Comparison of ENCODE assay signal across 19 cellular contexts in genomic region chr3:112687621-112688020, GRCh38. TPM values are rescaled to one million over a fixed set of nuclear protein-coding genes. Genes with fewer than 3 reads are reported as not detected.
DNase-seq lines count a peak whose midpoint lies in the region; ATAC-seq and TF ChIP-seq lines count a peak whose summit lies in the region.
"Had no signal": no experiment of that assay in that cellular context is flagged by ENCODE, and none has a peak within 500 bp of the region (broad histone marks: within the 10 kb centered on the region; RNA-seq: fewer than 3 reads in every experiment).

No MANE protein-coding gene starts in this region.

- H3K36me3 ChIP-seq in SK-N-SH (replicated peaks in 1 of 2; ENCODE audit: control insufficient read depth in 1 of 2, insufficient read depth in 2 of 2, low read length in 1 of 2) (no peaks in the 10 kb centered on the region), neural progenitor cell (no peaks in the 10 kb centered on the region)

- H3K9ac ChIP-seq in SK-N-SH, result no peak overlapping the region
- no peak overlapping the region for H3K9ac ChIP-seq in neural progenitor cell
- no peak overlapping the region for H3K9ac ChIP-seq in H9 (ENCODE audit: extremely low read depth, insufficient read length, low read length)

- no peak overlapping the region for H3K4me3 ChIP-seq in SK-N-SH (ENCODE audit: low read depth in 2 of 2, low read length in 1 of 2)
- H3K4me3 ChIP-seq in neural progenitor cell, result no peak overlapping the region

- H3K27me3 Mint-ChIP-seq in chondrocyte (ENCODE audit: low read depth) (no peaks in the 10 kb centered on the region), neural progenitor cell (ENCODE audit: insufficient read depth, low read depth) (no peaks in the 10 kb centered on the region), H9 (ENCODE audit: low read depth) (no peaks in the 10 kb centered on the region; the same call in none of the 2 replicates)
- H3K27me3 Mint-ChIP-seq: B cell had no signal

- no peak for TF ChIP-seq RAD21 in SK-N-SH (IDR thresholded peaks at IDR 0.05; ENCODE audit: low read length)

- no peak overlapping the region for H4K8ac ChIP-seq in H9 (replicated peaks; ENCODE audit: insufficient read length, low read depth, low read length)

- H3K36me3 Mint-ChIP-seq in chondrocyte (ENCODE audit: low read depth) (peaks cover under 1% of the 10 kb centered on the region), neural progenitor cell (peaks cover 3% of the 10 kb centered on the region), H9 (ENCODE audit: insufficient read depth in 1 of 3, low read depth in 3 of 3) (peaks cover 0 to 5% (median 0%) of the 10 kb centered on the region in 3 experiments; a peak in 2 of 7 replicates)
- H3K36me3 Mint-ChIP-seq: CD4-positive, CD25-positive, alpha-beta regulatory T cell had no signal

- ATAC-seq in SK-N-SH treated with all-trans-retinoic acid at 6 μM for 48 hours (no peak), HG03039 (IDR thresholded peaks at IDR 0.05; ENCODE audit: unreplicated experiment) (no peak)
- ATAC-seq: Panc1 had no signal

- H3K18ac ChIP-seq in H9 (ENCODE audit: insufficient read length, low read depth, low read length), result no peak overlapping the region

- H2BK20ac ChIP-seq in H9 (ENCODE audit: low read depth, low read length, poor library complexity, severe bottlenecking), result no peak overlapping the region

- H4K91ac ChIP-seq in H9 (ENCODE audit: insufficient read length, low read depth, low read length), result no peak overlapping the region

- H3K9me3 ChIP-seq in SK-N-SH (no peaks in the 10 kb centered on the region), neural progenitor cell (ENCODE audit: low read depth) (no peaks in the 10 kb centered on the region), H9 (ENCODE audit: control insufficient read depth, low read depth, low read length) (no peaks in the 10 kb centered on the region)

- CTCF ChIA-PET in SK-N-SH (lab: Yijun Ruan, JAX), result no interaction called here

- no peak overlapping the region for H2BK120ac ChIP-seq in H9 (ENCODE audit: low read depth, low read length, poor library complexity, severe bottlenecking)

- no peaks in the 10 kb centered on the region for H3K9me2 ChIP-seq in SK-N-SH

- WGBS in SK-N-SH (ENCODE audit: low lambda C conversion rate), result 93% methylated on average over 1 of the region's 1 CpG
- no CpG with 5 or more reads among the region's 1 CpG for WGBS in H9 (ENCODE audit: extremely low coverage, insufficient read length, low lambda C conversion rate)

- no peaks in the 10 kb centered on the region for H3K23me2 ChIP-seq in H9 (ENCODE audit: insufficient read length, low read depth, low read length, poor library complexity, severe bottlenecking)

- H3K56ac ChIP-seq in H9 (ENCODE audit: insufficient read length, low read depth, low read length), result no peak overlapping the region

- no peak overlapping the region for H2BK15ac ChIP-seq in H9 (ENCODE audit: low read depth, low read length)

- POLR2A ChIA-PET in SK-N-SH (lab: Yijun Ruan, JAX), result no interaction called here

- no peak overlapping the region for H4K5ac ChIP-seq in H9 (ENCODE audit: insufficient read length, low read depth, low read length)

- no peaks in the 10 kb centered on the region for H3K79me1 ChIP-seq in H9 (ENCODE audit: insufficient read depth, low read depth, low read length, poor library complexity, severe bottlenecking)

- H3K27ac Mint-ChIP-seq in chondrocyte (ENCODE audit: unreplicated experiment), result peak overlapping the region; percentile 90
- H3K27ac Mint-ChIP-seq in neural progenitor cell, result no peak overlapping the region
- H3K27ac Mint-ChIP-seq in H9, result no peak overlapping the region
- H3K27ac Mint-ChIP-seq: B cell; CD4-positive, CD25-positive, alpha-beta regulatory T cell had no signal

- TF ChIP-seq CTCF in SK-N-SH (IDR thresholded peaks at IDR 0.05) (no peak), chondrocyte (IDR thresholded peaks at IDR 0.05) (no peak), neural progenitor cell (IDR thresholded peaks at IDR 0.05) (no peak), H9 (conservative IDR thresholded peaks at IDR 0.05) (no peak)

- DNase-seq in SK-N-SH (no peak), chondrocyte (ENCODE audit: low spot score) (no peak), neural progenitor cell (ENCODE audit: low spot score) (no peak), H9 (no peak), NCI-H187 treated with DMSO at 0.1 percent for 48 hours (lab: John Stamatoyannopoulos, UW) (no peak), HCEC 1CT (no peak)
- DNase-seq: CD4-positive, CD25-positive, alpha-beta regulatory T cell; COR-L47; DMS 273 treated with DMSO at 0.1 percent for 48 hours; DND-41; GDM1; NCI-H187; NCI-H345; NCI-H524 treated with DMSO at 0.1 percent for 48 hours had no signal

- H3K4me2 ChIP-seq in SK-N-SH (no peak overlapping the region), neural progenitor cell (peak overlapping the region; percentile 53), H9 (ENCODE audit: insufficient read depth, insufficient read length, low read length) (no peak overlapping the region)

- no peaks in the 10 kb centered on the region for H3K27me3 ChIP-seq in SK-N-SH (ENCODE audit: insufficient read depth)
- no peaks in the 10 kb centered on the region for H3K27me3 ChIP-seq in neural progenitor cell
- H3K27me3 ChIP-seq in H9 (ENCODE audit: insufficient read depth, low read length), result no peaks in the 10 kb centered on the region

- no peak overlapping the region for H2BK12ac ChIP-seq in H9 (ENCODE audit: insufficient read length, low read depth, low read length)

- H3T11ph ChIP-seq in H9 (ENCODE audit: low read length), result no peak overlapping the region

- H3F3A ChIP-seq in SK-N-SH (replicated peaks; ENCODE audit: insufficient read depth), result peaks cover 41% of the 10 kb centered on the region
- H3F3A ChIP-seq in neural progenitor cell (ENCODE audit: low read depth), result peaks cover 6% of the 10 kb centered on the region

- no peak overlapping the region for H3K14ac ChIP-seq in H9 (ENCODE audit: insufficient read depth, low read length)

- H3K23ac ChIP-seq in H9 (ENCODE audit: insufficient read length, low read depth, low read length), result no peak overlapping the region

- H4K20me1 ChIP-seq in SK-N-SH (ENCODE audit: insufficient read depth) (no peaks in the 10 kb centered on the region), neural progenitor cell (ENCODE audit: low read depth) (no peaks in the 10 kb centered on the region), H9 (ENCODE audit: control insufficient read depth, insufficient read depth, insufficient read length) (no peaks in the 10 kb centered on the region)

- H3K4me1 Mint-ChIP-seq in chondrocyte (ENCODE audit: low read depth) (peaks cover 74% of the 10 kb centered on the region), neural progenitor cell (peaks cover 31% of the 10 kb centered on the region), H9 (peaks cover 30 to 39% of the 10 kb centered on the region in 2 experiments)

- no peak overlapping the region for H2AK5ac ChIP-seq in H9 (ENCODE audit: insufficient read length, low read length)

- no peak overlapping the region for H2BK5ac ChIP-seq in H9 (ENCODE audit: insufficient read length, low read length)

- H3K4me3 Mint-ChIP-seq in chondrocyte (ENCODE audit: unreplicated experiment), result no peak overlapping the region
- no peak overlapping the region for H3K4me3 Mint-ChIP-seq in neural progenitor cell
- H3K4me3 Mint-ChIP-seq in H9, result no peak overlapping the region
- H3K4me3 Mint-ChIP-seq: B cell; CD4-positive, CD25-positive, alpha-beta regulatory T cell had no signal

- peaks cover 8 to 40% of the 10 kb centered on the region in 2 experiments; a peak in 3 of 4 replicates for H3K4me1 ChIP-seq in SK-N-SH (ENCODE audit: control insufficient read depth in 1 of 2, insufficient read depth in 2 of 2, low read depth in 1 of 2, low read length in 1 of 2)
- peaks cover 33% of the 10 kb centered on the region for H3K4me1 ChIP-seq in neural progenitor cell
- peaks cover 7% of the 10 kb centered on the region; the same call in 1 of the 2 replicates for H3K4me1 ChIP-seq in H9 (ENCODE audit: insufficient read depth, low read length)

- H3K4ac ChIP-seq in H9 (ENCODE audit: low read depth, low read length), result no peak overlapping the region

- no peak for TF ChIP-seq EP300 in SK-N-SH (IDR thresholded peaks at IDR 0.05; ENCODE audit: borderline replicate concordance in 1 of 2, low read depth in 1 of 2, low read length in 1 of 2)

- no peaks in the 10 kb centered on the region for H3K79me2 ChIP-seq in SK-N-SH (ENCODE audit: insufficient read depth)
- H3K79me2 ChIP-seq in neural progenitor cell (ENCODE audit: low read depth), result no peaks in the 10 kb centered on the region
- no peaks in the 10 kb centered on the region for H3K79me2 ChIP-seq in H9 (ENCODE audit: insufficient read depth, low read length)

- H2AFZ ChIP-seq in SK-N-SH (ENCODE audit: low read depth) (peak overlapping the region; percentile 37; the same call in 1 of the 2 replicates), neural progenitor cell (replicated peaks) (no peak overlapping the region), H9 (ENCODE audit: low read length) (no peak overlapping the region)

- H3K27ac ChIP-seq in SK-N-SH (ENCODE audit: low read depth in 2 of 2, low read length in 1 of 2) (peak overlapping the region; percentile 11 to 16; a peak in 2 of 4 replicates), neural progenitor cell (no peak overlapping the region), H9 (ENCODE audit: insufficient read length, low read depth, low read length) (no peak overlapping the region)
- H3K27ac ChIP-seq: 22Rv1 had no signal

- H3K9me3 Mint-ChIP-seq in chondrocyte (ENCODE audit: low read depth), result peaks cover 7% of the 10 kb centered on the region
- H3K9me3 Mint-ChIP-seq in neural progenitor cell, result peaks cover 5% of the 10 kb centered on the region
- no peaks in the 10 kb centered on the region for H3K9me3 Mint-ChIP-seq in H9

TF ChIP-seq in SK-N-SH, 30 proteins besides CTCF, POLR2A, EP300 and RAD21 (continues in another document):
- TF ChIP-seq MAX (IDR thresholded peaks at IDR 0.05; ENCODE audit: low read depth) (no peak), NFIC (IDR thresholded peaks at IDR 0.05; ENCODE audit: borderline replicate concordance) (no peak), SMC3 (IDR thresholded peaks at IDR 0.05; ENCODE audit: low read depth, low read length) (no peak)

RNA-seq across cellular contexts. Expression of gene CCDC80, which starts 46.7 kb away (rescaled TPM):
- polyA plus RNA-seq in SK-N-SH (2012; rRNA removed), result 83.4 and 103 TPM in 2 replicates
- polyA plus RNA-seq in SK-N-SH (2012; cell fraction: cytosol; rRNA removed), result 113 and 151 TPM in 2 replicates
- polyA plus RNA-seq in SK-N-SH (2012; cell fraction: nucleus; rRNA removed), result 90.9 and 120 TPM in 2 replicates
- total RNA-seq in chondrocyte (1,151 to 1,607 TPM (median 1,574 TPM) in 3 replicates), neural progenitor cell (ENCODE audit: low replicate concordance) (14.7 and 21.5 TPM in 2 replicates), H9 (2021) (4.6 and 5.4 TPM in 2 replicates)
- total RNA-seq: B cell; CD4-positive, CD25-positive, alpha-beta regulatory T cell had no signal

Comparison
In these comparisons a context has a peak if more than half of its experiments do, and no peak if none do; other contexts are left out.
1. H3K27ac ChIP-seq: peak in SK-N-SH (2 of 2); none in neural progenitor cell (single experiment) and H9 (single experiment).
2. RNA of gene CCDC80, which starts 46.7 kb away (total RNA-seq): 1,151 to 1,607 TPM in chondrocyte; 14.7 to 21.5 TPM in neural progenitor cell and 4.6 to 5.4 TPM in H9; every median in the first group is over 10 times any median in the second.